15 cellular contexts compared by ENCODE assay signal in genomic region chr12:104454997-104455396, GRCh38. TPM values are rescaled to one million over a fixed set of nuclear protein-coding genes. Genes with fewer than 3 reads are reported as not detected.
A peak's percentile ranks its signal among the peaks of the same experiment; 100 is the strongest.
DNase-seq lines count a peak whose midpoint lies in the region; ATAC-seq and TF ChIP-seq lines count a peak whose summit lies in the region.
"Had no signal": no experiment of that assay in that cellular context is flagged by ENCODE, and none has a peak within 500 bp of the region (broad histone marks: within the 10 kb centered on the region; RNA-seq: fewer than 3 reads in every experiment).

No MANE protein-coding gene starts in this region.

- H3K4me3 Mint-ChIP-seq in mesothelial cell of epicardium: no peak overlapping the region

- no peak for TF ChIP-seq CTCF in mesothelial cell of epicardium (IDR thresholded peaks at IDR 0.05; ENCODE audit: unreplicated experiment)

- no peak overlapping the region for H3K27ac Mint-ChIP-seq in mesothelial cell of epicardium

- peaks cover 14% of the 10 kb centered on the region for H3K4me1 Mint-ChIP-seq in mesothelial cell of epicardium

- H3K27me3 Mint-ChIP-seq in mesothelial cell of epicardium (ENCODE audit: low read depth): peaks cover 52% of the 10 kb centered on the region
- H3K27me3 Mint-ChIP-seq: activated naive CD4-positive, alpha-beta T cell treated with anti-CD3 and anti-CD28 coated beads, Interleukin-2, amount 50 U/mL, for 24 hours had no signal

- DNase-seq in A172 (ENCODE audit: low spot score) (peak; percentile 74), GM04504 (ENCODE audit: low read depth) (peak; percentile 35), SW480 (ENCODE audit: low spot score) (peak; percentile 75), glomerular visceral epithelial cell (ENCODE audit: extremely low spot score) (peak; percentile 77), mesothelial cell of epicardium (ENCODE audit: low spot score in 2 of 2, unreplicated experiment in 2 of 2) (no peak), midbrain (lab: John Stamatoyannopoulos, UW) (no peak)
- no peak for DNase-seq in stimulated activated CD4-positive, alpha-beta T cell treated with anti-CD3 and anti-CD28 coated beads, Interleukin-4, amount 100 ng/mL, for 24 hours
- DNase-seq: activated CD4-positive, alpha-beta T cell treated with anti-CD3 and anti-CD28 coated beads for 4 hours; left colon; NCI-H345; posterior cingulate gyrus; Right ventricle myocardium superior; transverse colon had no signal

- H3K9me3 Mint-ChIP-seq in mesothelial cell of epicardium: no peaks in the 10 kb centered on the region
- H3K9me3 Mint-ChIP-seq: activated naive CD4-positive, alpha-beta T cell treated with anti-CD3 and anti-CD28 coated beads, Interleukin-2, amount 50 U/mL, for 24 hours had no signal

- no peaks in the 10 kb centered on the region for H3K36me3 Mint-ChIP-seq in mesothelial cell of epicardium

- ATAC-seq in HG03135 (IDR thresholded peaks at IDR 0.05; ENCODE audit: unreplicated experiment): no peak
- ATAC-seq: left colon had no signal

RNA-seq across cellular contexts. Expression of gene CHST11, which starts 1.8 kb away (rescaled TPM):
- total RNA-seq in A172 (2014; rRNA removed; shearing (Covaris generic)): 4.7 and 8.4 TPM in 2 replicates
- 9.0 to 15.0 TPM (median 12.1 TPM) in 3 replicates for total RNA-seq in mesothelial cell of epicardium

Comparison
In these comparisons a context has a peak if more than half of its experiments do, and no peak if none do; other contexts are left out.
1. DNase-seq: peak in A172 (single experiment), GM04504 (single experiment), SW480 (single experiment) and glomerular visceral epithelial cell (single experiment); none in stimulated activated CD4-positive, alpha-beta T cell treated with anti-CD3 and anti-CD28 coated beads, Interleukin-4, amount 100 ng/mL, for 24 hours (single experiment), mesothelial cell of epicardium (0 of 2) and midbrain (single experiment).